In genomic region chr1:206513312-206514111, GRCh38 we compare ENCODE assay signal across 10 cellular contexts. TPM values are rescaled to one million over a fixed set of nuclear protein-coding genes. Genes with fewer than 3 reads are reported as not detected.
DNase-seq lines count a peak whose midpoint lies in the region; ATAC-seq and TF ChIP-seq lines count a peak whose summit lies in the region.
"Had no signal": no experiment of that assay in that cellular context is flagged by ENCODE, and none has a peak within 500 bp of the region (broad histone marks: within the 10 kb centered on the region; RNA-seq: fewer than 3 reads in every experiment).

No MANE protein-coding gene starts in this region.

- no peaks in the 10 kb centered on the region for H3K9me3 ChIP-seq in HEK293 (ENCODE audit: control insufficient read depth, insufficient read depth, low read depth, low read length)
- H3K9me3 ChIP-seq in tibial artery, result no peaks in the 10 kb centered on the region

- ATAC-seq in HG03342 (IDR thresholded peaks at IDR 0.05; ENCODE audit: unreplicated experiment) (no peak), HG02642 (IDR thresholded peaks at IDR 0.05; ENCODE audit: poor library complexity, unreplicated experiment) (no peak), HG02938 (IDR thresholded peaks at IDR 0.05; ENCODE audit: unreplicated experiment) (no peak)

- H3K27me3 ChIP-seq in tibial artery, result no peaks in the 10 kb centered on the region

- peak; percentile 85 for DNase-seq in astrocyte of the cerebellum (ENCODE audit: low read depth)
- DNase-seq in iris pigment epithelial cell (ENCODE audit: low read depth), result peak; percentile 85
- DNase-seq in tibial artery, result peak; percentile 77 to 91
- DNase-seq in progenitor cell of endocrine pancreas (ENCODE audit: low spot score, unreplicated experiment), result no peak
- DNase-seq: NCI-H1092 treated with DMSO at 0.1 percent for 48 hours had no signal

- no peak overlapping the region for H3K4me3 Mint-ChIP-seq in progenitor cell of endocrine pancreas (ENCODE audit: low read depth)
- H3K4me3 Mint-ChIP-seq: activated naive CD4-positive, alpha-beta T cell treated with anti-CD3 and anti-CD28 coated beads, Interleukin-2, amount 50 U/mL, for 24 hours had no signal

- POLR2A ChIA-PET in HEK293 (lab: Yijun Ruan, JAX), result no interaction called here

- CTCF ChIA-PET in HEK293 (lab: Yijun Ruan, JAX), result no interaction called here

- H3K4me1 Mint-ChIP-seq in progenitor cell of endocrine pancreas (ENCODE audit: low read depth), result peaks cover 42% of the 10 kb centered on the region

- H3K4me1 ChIP-seq in HEK293 (ENCODE audit: control insufficient read depth, insufficient read depth, low read length) (peaks cover 3% of the 10 kb centered on the region; the same call in 1 of the 2 replicates), tibial artery (peaks cover 0 to 43% (median 33%) of the 10 kb centered on the region in 4 donors)

- in situ Hi-C loops in astrocyte of the cerebellum (cut with HindIII; ENCODE audit: low sequenced_read_pairs), result no loop called here

- TF ChIP-seq CTCF in HEK293 (tag by site-specific recombination; IDR thresholded peaks at IDR 0.05) (no peak), astrocyte of the cerebellum (IDR thresholded peaks at IDR 0.05; ENCODE audit: low read depth, low read length, missing control alignments) (no peak), tibial artery (IDR thresholded peaks at IDR 0.05) (no peak), progenitor cell of endocrine pancreas (IDR thresholded peaks at IDR 0.05; ENCODE audit: unreplicated experiment) (no peak)

- H3K36me3 ChIP-seq in HEK293 (ENCODE audit: control insufficient read depth in 2 of 2, insufficient read depth in 1 of 2, low read length in 2 of 2) (no peaks in the 10 kb centered on the region), tibial artery (no peaks in the 10 kb centered on the region)

- intact Hi-C loops in tibial artery (cut with DNase I; ENCODE audit: low total_unique reads), result loop anchor here (2.0 kb wide), 1 partner anchor 21 kb away; no protein-coding TSS in a partner anchor

- peaks cover 30% of the 10 kb centered on the region for H3K27me3 Mint-ChIP-seq in progenitor cell of endocrine pancreas

- H3K27ac ChIP-seq in HEK293 (ENCODE audit: extremely low read depth, low read depth, low read length), result no peak overlapping the region
- H3K27ac ChIP-seq in tibial artery, result peak overlapping the region; percentile 43 to 54

- H3K36me3 Mint-ChIP-seq in progenitor cell of endocrine pancreas (ENCODE audit: insufficient read depth), result no peaks in the 10 kb centered on the region
- H3K36me3 Mint-ChIP-seq: activated naive CD4-positive, alpha-beta T cell treated with anti-CD3 and anti-CD28 coated beads, Interleukin-2, amount 50 U/mL, for 24 hours had no signal

- H3K27ac Mint-ChIP-seq in progenitor cell of endocrine pancreas, result no peak overlapping the region
- H3K27ac Mint-ChIP-seq: activated naive CD4-positive, alpha-beta T cell treated with anti-CD3 and anti-CD28 coated beads, Interleukin-2, amount 50 U/mL, for 24 hours had no signal

- H3K4me3 ChIP-seq in HEK293 (ENCODE audit: low read depth, low read length) (no peak overlapping the region), astrocyte of the cerebellum (ENCODE audit: low read depth, low read length) (no peak overlapping the region), tibial artery (no peak overlapping the region)

- H3K9me3 Mint-ChIP-seq in progenitor cell of endocrine pancreas (ENCODE audit: low read depth), result no peaks in the 10 kb centered on the region
- H3K9me3 Mint-ChIP-seq: activated naive CD4-positive, alpha-beta T cell treated with anti-CD3 and anti-CD28 coated beads, Interleukin-2, amount 50 U/mL, for 24 hours had no signal

TF ChIP-seq in HEK293, 187 proteins besides CTCF, POLR2A, EP300 and RAD21:
- TF ChIP-seq ZNF221 (tag by site-specific recombination; IDR thresholded peaks at IDR 0.05; ENCODE audit: borderline replicate concordance) (no peak), ZFHX2 (tag by site-specific recombination; conservative IDR thresholded peaks at IDR 0.05) (0 out of 2 replicates have a peak, but pooled peaks have one; percentile 13), ZNF148 (tag by site-specific recombination; IDR thresholded peaks at IDR 0.05; ENCODE audit: borderline replicate concordance) (no peak), PRDM6 (tag by site-specific recombination; IDR thresholded peaks at IDR 0.05) (no peak)
- TF ChIP-seq, protein P1, sequence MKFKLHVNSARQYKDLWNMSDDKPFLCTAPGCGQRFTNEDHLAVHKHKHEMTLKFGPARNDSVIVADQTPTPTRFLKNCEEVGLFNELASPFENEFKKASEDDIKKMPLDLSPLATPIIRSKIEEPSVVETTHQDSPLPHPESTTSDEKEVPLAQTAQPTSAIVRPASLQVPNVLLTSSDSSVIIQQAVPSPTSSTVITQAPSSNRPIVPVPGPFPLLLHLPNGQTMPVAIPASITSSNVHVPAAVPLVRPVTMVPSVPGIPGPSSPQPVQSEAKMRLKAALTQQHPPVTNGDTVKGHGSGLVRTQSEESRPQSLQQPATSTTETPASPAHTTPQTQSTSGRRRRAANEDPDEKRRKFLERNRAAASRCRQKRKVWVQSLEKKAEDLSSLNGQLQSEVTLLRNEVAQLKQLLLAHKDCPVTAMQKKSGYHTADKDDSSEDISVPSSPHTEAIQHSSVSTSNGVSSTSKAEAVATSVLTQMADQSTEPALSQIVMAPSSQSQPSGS (tag by site-specific recombination; IDR thresholded peaks at IDR 0.05; ENCODE audit: low read depth), result no peak

RNA-seq across cellular contexts. Expression of gene RASSF5, which starts 6.2 kb away (rescaled TPM):
- total RNA-seq in progenitor cell of endocrine pancreas, result 7.0 and 7.9 TPM in 2 replicates

RNA-seq across cellular contexts. Expression of gene IKBKE, which starts 43.2 kb away (rescaled TPM):
- 5.1 and 6.4 TPM in 2 replicates for total RNA-seq in progenitor cell of endocrine pancreas
